In the genomic region with DNA sequence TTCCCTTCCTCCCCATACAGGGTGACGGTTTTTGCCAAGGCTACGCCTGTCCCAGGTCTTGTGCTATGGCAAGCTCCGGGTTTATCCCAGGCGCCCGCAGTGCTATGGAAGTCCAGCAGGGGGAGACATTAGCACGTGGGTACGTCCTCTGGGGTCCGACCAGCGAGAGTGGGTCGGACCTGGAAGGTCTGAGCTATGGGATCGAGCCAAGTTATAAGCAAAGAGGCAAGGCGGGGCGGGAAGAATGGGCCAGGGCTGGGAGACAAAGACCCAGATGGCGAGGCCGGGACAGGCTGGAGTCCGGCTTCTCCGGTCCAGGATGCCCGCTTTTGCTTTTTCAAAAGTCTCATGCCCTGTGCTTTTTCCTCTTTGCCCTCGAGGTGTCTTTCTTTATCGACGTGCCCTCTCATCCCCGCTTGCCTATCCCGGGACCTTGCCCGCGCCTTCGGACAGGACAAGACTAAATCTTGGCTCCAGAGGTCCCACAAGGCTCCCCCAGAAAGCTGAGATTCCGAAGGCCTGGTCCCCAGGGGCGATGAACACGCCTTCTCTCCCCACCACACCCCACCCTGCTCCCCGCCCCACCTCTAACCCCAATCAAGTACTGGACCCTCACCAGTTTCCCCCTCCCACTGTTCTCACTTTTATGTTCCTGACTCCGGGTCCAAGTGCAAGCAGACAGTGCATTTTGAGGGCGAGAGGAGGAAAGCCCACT, we compare ENCODE assay signal across 8 cellular contexts. TPM values are rescaled to one million over a fixed set of nuclear protein-coding genes. Genes with fewer than 3 reads are reported as not detected.
DNase-seq lines count a peak whose midpoint lies in the region; ATAC-seq, FAIRE-seq and TF ChIP-seq lines count a peak whose summit lies in the region.

No MANE protein-coding gene starts in this region.

- TF ChIP-seq CTCF in DOHH2 (IDR thresholded peaks at IDR 0.05; ENCODE audit: low read depth, low read length, poor library complexity, severe bottlenecking) = peak; percentile 79
- peak; percentile 88 for TF ChIP-seq CTCF in HepG2 (CRISPR knock-in tag; IDR thresholded peaks at IDR 0.05)

- ATAC-seq in HG02798 (IDR thresholded peaks at IDR 0.05; ENCODE audit: poor library complexity, unreplicated experiment) = peak; percentile 47
- ATAC-seq in HepG2 = peak; percentile 61
- no peak for ATAC-seq in GM19455 (IDR thresholded peaks at IDR 0.05; ENCODE audit: unreplicated experiment)

- peak; percentile 77 for DNase-seq in NCI-H345 (lab: John Stamatoyannopoulos, UW)
- peak; percentile 92 for DNase-seq in activated CD4-positive, alpha-beta T cell treated with anti-CD3 and anti-CD28 coated beads, Interleukin-2, amount 10 ng/mL, durations not matched to agents 24 days and 14 days
- peak; percentile 59 for DNase-seq in dedifferentiated amniotic fluid mesenchymal stem cell (ENCODE audit: extremely low spot score)
- DNase-seq in HepG2 (ENCODE audit: low spot score) = peak; percentile 55
- peak; percentile 77 for DNase-seq in stimulated activated CD4-positive, alpha-beta T cell treated with anti-CD3 and anti-CD28 coated beads, Interleukin-1b, Interleukin-23, amount 100 ng/mL, for 48 hours

- H3K9me3 ChIP-seq in DOHH2 (ENCODE audit: control insufficient read depth, insufficient read depth, low read length) (no peaks in the 10 kb centered on the region), HepG2 (ENCODE audit: low read length) (no peaks in the 10 kb centered on the region)

- H3K4me1 ChIP-seq in DOHH2 (ENCODE audit: control insufficient read depth, low read length) (peaks cover 11% of the 10 kb centered on the region), HepG2 (ENCODE audit: insufficient read depth, low read length) (peaks cover 26% of the 10 kb centered on the region)

- peaks cover 8% of the 10 kb centered on the region; the same call in 1 of the 2 replicates for H3K27me3 ChIP-seq in DOHH2 (ENCODE audit: control insufficient read depth, low read length)
- H3K27me3 ChIP-seq in HepG2 (ENCODE audit: control insufficient read depth in 1 of 2, insufficient read depth in 2 of 2, low read length in 2 of 2) = no peaks in the 10 kb centered on the region

- H3K27ac Mint-ChIP-seq in activated CD4-positive, alpha-beta T cell treated with anti-CD3 and anti-CD28 coated beads, Interleukin-2, amount 10 ng/mL, durations not matched to agents 24 days and 14 days = peak overlapping the region; percentile 71

- no peaks in the 10 kb centered on the region for H3K36me3 Mint-ChIP-seq in activated CD4-positive, alpha-beta T cell treated with anti-CD3 and anti-CD28 coated beads, Interleukin-2, amount 10 ng/mL, durations not matched to agents 24 days and 14 days (ENCODE audit: low read depth)

- H3K79me2 ChIP-seq in DOHH2 (ENCODE audit: control insufficient read depth, low read length) (no peaks in the 10 kb centered on the region), HepG2 (ENCODE audit: insufficient read depth, low read length) (no peaks in the 10 kb centered on the region)

- peaks cover 6% of the 10 kb centered on the region for H3K27me3 Mint-ChIP-seq in activated CD4-positive, alpha-beta T cell treated with anti-CD3 and anti-CD28 coated beads, Interleukin-2, amount 10 ng/mL, durations not matched to agents 24 days and 14 days

- H3F3A ChIP-seq in DOHH2 (ENCODE audit: control insufficient read depth, insufficient read depth) = no peaks in the 10 kb centered on the region

- in situ Hi-C loops in HepG2 (cut with HindIII; ENCODE audit: extremely low pct_ligation_motif_present, low pct_unique_long_range_greater_than_20kb) = loop anchor here (5.0 to 10.0 kb wide), 5 partner anchors 207 to 557 kb away; no protein-coding TSS in a partner anchor

- peak; percentile 79 for TF ChIP-seq RAD21 in HepG2 (CRISPR knock-in tag; IDR thresholded peaks at IDR 0.05)

- H3K9me2 ChIP-seq in DOHH2 (replicated peaks; ENCODE audit: control insufficient read depth, low read length) = no peaks in the 10 kb centered on the region

- WGBS in HepG2 (ENCODE audit: low lambda C conversion rate) = 5% methylated on average over 19 of the region's 32 CpGs

- no peaks in the 10 kb centered on the region for H3K36me3 ChIP-seq in DOHH2 (ENCODE audit: control insufficient read depth, low read length)
- no peaks in the 10 kb centered on the region for H3K36me3 ChIP-seq in HepG2 (replicated peaks in 1 of 2; ENCODE audit: control insufficient read depth in 1 of 2, insufficient read depth in 2 of 2, low read length in 2 of 2)

- no peaks in the 10 kb centered on the region for H4K20me1 ChIP-seq in DOHH2 (ENCODE audit: control insufficient read depth, insufficient read depth, low read depth, low read length)
- no peaks in the 10 kb centered on the region for H4K20me1 ChIP-seq in HepG2 (ENCODE audit: insufficient read depth, low read length)

- CTCF ChIA-PET in HepG2 (lab: Yijun Ruan, JAX; ENCODE audit: low intra/inter-chr PET ratio, low total read pairs) = interaction anchor here (0.9 to 1.0 kb wide), 2 partner anchors 233 to 458 kb away, joined by 3 to 4 read pairs; no protein-coding TSS in a partner anchor

- no peak overlapping the region for H3K27ac ChIP-seq in DOHH2 (ENCODE audit: low read depth, low read length)
- H3K27ac ChIP-seq in HepG2 (ENCODE audit: extremely low read length, insufficient read depth, low read length) = no peak overlapping the region

- peaks cover 14% of the 10 kb centered on the region for H3K4me1 Mint-ChIP-seq in activated CD4-positive, alpha-beta T cell treated with anti-CD3 and anti-CD28 coated beads, Interleukin-2, amount 10 ng/mL, durations not matched to agents 24 days and 14 days

- intact Hi-C loops in activated CD4-positive, alpha-beta T cell treated with anti-CD3 and anti-CD28 coated beads, Interleukin-2, amount 10 ng/mL, durations not matched to agents 24 days and 14 days (cut with micrococcal nuclease) = loop anchor here (1.0 to 5.0 kb wide), 5 partner anchors 96 to 457 kb away; a partner anchor contains a TSS
- intact Hi-C loops in HepG2 (cut with micrococcal nuclease; ENCODE audit: unreplicated experiment) = loop anchor here (2.0 kb wide), 1 partner anchor 459 kb away; no protein-coding TSS in a partner anchor

- FAIRE-seq in HepG2 (lab: Jason Lieb, UNC) = peak; percentile 57

- H3K4me2 ChIP-seq in DOHH2 (ENCODE audit: low read length) = peak overlapping the region; percentile 84
- H3K4me2 ChIP-seq in HepG2 (ENCODE audit: low read depth, low read length) = peak overlapping the region; percentile 84

- no peaks in the 10 kb centered on the region for H3K9me3 Mint-ChIP-seq in activated CD4-positive, alpha-beta T cell treated with anti-CD3 and anti-CD28 coated beads, Interleukin-2, amount 10 ng/mL, durations not matched to agents 24 days and 14 days

- TF ChIP-seq EP300 in HepG2 (IDR thresholded peaks at IDR 0.05; ENCODE audit: low read depth in 2 of 2, low read length in 2 of 2) (no peak), HepG2 (CRISPR knock-in tag; IDR thresholded peaks at IDR 0.05; ENCODE audit: borderline replicate concordance) (no peak)

- peak overlapping the region; percentile 90 for H3K4me3 Mint-ChIP-seq in activated CD4-positive, alpha-beta T cell treated with anti-CD3 and anti-CD28 coated beads, Interleukin-2, amount 10 ng/mL, durations not matched to agents 24 days and 14 days

- TF ChIP-seq POLR2A in HepG2 (IDR thresholded peaks at IDR 0.05; ENCODE audit: insufficient read depth in 1 of 2, low read depth in 2 of 2, low read length in 2 of 2) = no peak

- BruUV-seq in HepG2 (replicated peaks; lab: Mats Ljungman, UMichigan) = no TSS peak

- H3K9ac ChIP-seq in HepG2 (ENCODE audit: insufficient read depth, low read depth, low read length) = peak overlapping the region; percentile 25; the same call in 1 of the 2 replicates

- H3K4me3 ChIP-seq in DOHH2 (ENCODE audit: low read length) = peak overlapping the region; percentile 80
- peak overlapping the region in 2 of 3 experiments; percentile 30 to 68; a peak in 3 of 6 replicates for H3K4me3 ChIP-seq in HepG2 (replicated peaks in 1 of 3; ENCODE audit: insufficient read depth in 1 of 3, low read depth in 2 of 3, low read length in 3 of 3)

- POLR2A ChIA-PET in HepG2 (lab: Yijun Ruan, JAX) = interaction anchor here (1.1 to 2.4 kb wide), 6 partner anchors 9 to 394 kb away, joined by 3 to 11 read pairs (median 5); a partner anchor contains a TSS

- H2AFZ ChIP-seq in HepG2 (ENCODE audit: low read length) = no peak overlapping the region

TF ChIP-seq in HepG2, 621 proteins besides CTCF, POLR2A, EP300 and RAD21 (continues in another document):
- peak; percentile 73 for TF ChIP-seq SMC3 (IDR thresholded peaks at IDR 0.05; ENCODE audit: low read length)
- no peak for TF ChIP-seq MTA3 (CRISPR knock-in tag; IDR thresholded peaks at IDR 0.05)
- TF ChIP-seq LCORL (IDR thresholded peaks at IDR 0.05) = no peak
- TF ChIP-seq LCORL (CRISPR knock-in tag; IDR thresholded peaks at IDR 0.05) = 0 out of 2 replicates have a peak, but pooled peaks have one; percentile 21

RNA-seq across cellular contexts. Expression of a gene that starts 0.8 kb away (rescaled TPM):
- total RNA-seq in activated CD4-positive, alpha-beta T cell treated with anti-CD3 and anti-CD28 coated beads, Interleukin-2, amount 10 ng/mL, durations not matched to agents 24 days and 14 days = 6.3 and 7.1 TPM in 2 replicates
- total RNA-seq in HepG2 (2016; rRNA removed; fragmentation: Illumina TruSeq; extraction: Trizol) = 2.9 and 4.1 TPM in 2 replicates
- total RNA-seq in HepG2 (2016; cell fraction: cytosol; rRNA removed; fragmentation: Illumina TruSeq; extraction: Trizol; ENCODE audit: low read depth) = 0.18 and 0.30 TPM in 2 replicates
- total RNA-seq in HepG2 (2016; cell fraction: insoluble cytoplasmic fraction; rRNA removed; fragmentation: Illumina TruSeq; extraction: Trizol) = 2.9 and 4.4 TPM in 2 replicates
- total RNA-seq in HepG2 (2016; cell fraction: membrane; rRNA removed; fragmentation: Illumina TruSeq; extraction: Trizol) = 1.1 and 1.5 TPM in 2 replicates
- total RNA-seq in HepG2 (2016; cell fraction: nucleus; rRNA removed; fragmentation: Illumina TruSeq; extraction: Trizol) = 2.9 and 3.3 TPM in 2 replicates
- 4.0 and 4.8 TPM in 2 replicates for polyA plus RNA-seq in HepG2 (2011; rRNA removed)
- 4.1 and 5.7 TPM in 2 replicates for polyA plus RNA-seq in HepG2 (2011; cell fraction: cytosol; rRNA removed)
- 2.7 TPM in 2 replicates for polyA plus RNA-seq in HepG2 (2011; cell fraction: nucleus; rRNA removed)
- 2.0 and 2.2 TPM in 2 replicates for polyA plus RNA-seq in HepG2 (2012)
- polyA plus RNA-seq in HepG2 (2016; cell fraction: cytosol; fragmentation: Illumina TruSeq; extraction: Trizol; ENCODE audit: low read depth) = 0.27 and 0.29 TPM in 2 replicates
- polyA plus RNA-seq in HepG2 (2016; cell fraction: insoluble cytoplasmic fraction; fragmentation: Illumina TruSeq; extraction: Trizol; ENCODE audit: low read depth) = 3.2 and 3.3 TPM in 2 replicates
- 0.80 and 0.81 TPM in 2 replicates for polyA plus RNA-seq in HepG2 (2016; cell fraction: membrane; fragmentation: Illumina TruSeq; extraction: Trizol; ENCODE audit: low read depth)
- 4.7 and 5.3 TPM in 2 replicates for polyA plus RNA-seq in HepG2 (2016; cell fraction: nucleus; fragmentation: Illumina TruSeq; extraction: Trizol; ENCODE audit: insufficient read depth, low read depth)
- 4.5 and 5.5 TPM in 2 replicates for polyA minus RNA-seq in HepG2 (2011; rRNA and poly(A)+ RNA removed; ENCODE audit: low replicate concordance)
- 2.8 and 3.1 TPM in 2 replicates for polyA minus RNA-seq in HepG2 (2011; cell fraction: cytosol; rRNA and poly(A)+ RNA removed)
- 0.90 and 1.5 TPM in 2 replicates for polyA minus RNA-seq in HepG2 (2011; cell fraction: nucleus; rRNA and poly(A)+ RNA removed)
